Comparison of ENCODE assay signal across 1 cellular context in the genomic region with DNA sequence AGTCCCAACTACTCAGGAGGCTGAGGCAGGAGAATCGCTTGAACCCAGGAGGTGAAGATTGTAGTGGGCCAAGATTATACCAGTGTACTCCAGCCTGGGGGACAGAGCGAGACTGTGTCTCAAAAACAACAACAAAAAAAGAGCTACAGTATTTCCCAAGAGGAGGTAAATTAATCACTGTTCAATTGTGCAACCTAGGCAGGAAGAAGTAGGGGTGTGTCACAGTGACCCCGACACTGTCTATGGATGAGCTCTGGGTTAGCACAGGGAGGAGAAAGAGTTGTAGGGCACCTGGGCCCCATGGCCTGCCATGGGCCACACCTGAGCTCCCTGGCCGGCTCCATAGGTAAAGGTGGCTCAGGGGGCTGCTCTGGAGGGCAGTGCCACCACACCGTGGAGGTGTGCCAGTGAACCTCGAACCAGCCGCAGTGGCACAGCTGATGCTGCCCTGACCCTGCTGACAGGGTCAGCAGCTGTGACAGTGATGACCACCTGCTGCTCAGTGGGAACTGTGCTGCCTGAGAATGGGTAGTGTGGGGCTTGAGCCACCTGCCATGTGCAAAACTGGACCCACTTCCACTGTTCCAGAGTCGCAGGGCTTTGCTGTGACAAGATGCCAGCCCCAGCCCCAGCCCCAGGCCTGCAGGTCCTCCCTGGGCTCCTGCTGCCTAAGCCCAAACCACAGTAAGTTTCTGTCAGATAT.
TF ChIP-seq lines count a peak whose summit lies in the region.

No MANE protein-coding gene starts in this region.

TF ChIP-seq in HepG2, 621 proteins besides CTCF, POLR2A, EP300 and RAD21 (continued from another document):
- TF ChIP-seq ZNF878 (CRISPR knock-in tag; IDR thresholded peaks at IDR 0.05) = no peak
- TF ChIP-seq ZNF749 (CRISPR knock-in tag; IDR thresholded peaks at IDR 0.05; ENCODE audit: borderline replicate concordance) = no peak
- TF ChIP-seq GLI4 (CRISPR knock-in tag; IDR thresholded peaks at IDR 0.05; ENCODE audit: borderline replicate concordance) = no peak
- TF ChIP-seq TBX2 (CRISPR knock-in tag; IDR thresholded peaks at IDR 0.05; ENCODE audit: borderline replicate concordance) = no peak
- TF ChIP-seq ZNF496 (CRISPR knock-in tag; IDR thresholded peaks at IDR 0.05; ENCODE audit: insufficient replicate concordance) = no peak
- no peak for TF ChIP-seq ZNF839 (CRISPR knock-in tag; IDR thresholded peaks at IDR 0.05; ENCODE audit: borderline replicate concordance)
- TF ChIP-seq ZFY (CRISPR knock-in tag; IDR thresholded peaks at IDR 0.05) = no peak
- TF ChIP-seq ZNF761 (CRISPR knock-in tag; conservative IDR thresholded peaks at IDR 0.05) = no peak
- TF ChIP-seq TBX3 (IDR thresholded peaks at IDR 0.05; ENCODE audit: borderline replicate concordance) = no peak
- no peak for TF ChIP-seq GABPA (IDR thresholded peaks at IDR 0.05; ENCODE audit: low read depth, low read length)
- no peak for TF ChIP-seq GABPA (CRISPR knock-in tag; IDR thresholded peaks at IDR 0.05; ENCODE audit: low read depth)
- no peak for TF ChIP-seq PCBP2 (optimal IDR thresholded peaks at IDR 0.05; ENCODE audit: low read depth, low read length, poor library complexity, severe bottlenecking)
- no peak for TF ChIP-seq NR3C1 (CRISPR knock-in tag; IDR thresholded peaks at IDR 0.05)
- no peak for TF ChIP-seq AKNA (CRISPR knock-in tag; IDR thresholded peaks at IDR 0.05; ENCODE audit: borderline replicate concordance)
- TF ChIP-seq ZNF335 (CRISPR knock-in tag; IDR thresholded peaks at IDR 0.05) = no peak
- no peak for TF ChIP-seq SKI (IDR thresholded peaks at IDR 0.05; ENCODE audit: partially characterized antibody)
- no peak for TF ChIP-seq RELA (CRISPR knock-in tag; IDR thresholded peaks at IDR 0.05)
